In the genomic region with DNA sequence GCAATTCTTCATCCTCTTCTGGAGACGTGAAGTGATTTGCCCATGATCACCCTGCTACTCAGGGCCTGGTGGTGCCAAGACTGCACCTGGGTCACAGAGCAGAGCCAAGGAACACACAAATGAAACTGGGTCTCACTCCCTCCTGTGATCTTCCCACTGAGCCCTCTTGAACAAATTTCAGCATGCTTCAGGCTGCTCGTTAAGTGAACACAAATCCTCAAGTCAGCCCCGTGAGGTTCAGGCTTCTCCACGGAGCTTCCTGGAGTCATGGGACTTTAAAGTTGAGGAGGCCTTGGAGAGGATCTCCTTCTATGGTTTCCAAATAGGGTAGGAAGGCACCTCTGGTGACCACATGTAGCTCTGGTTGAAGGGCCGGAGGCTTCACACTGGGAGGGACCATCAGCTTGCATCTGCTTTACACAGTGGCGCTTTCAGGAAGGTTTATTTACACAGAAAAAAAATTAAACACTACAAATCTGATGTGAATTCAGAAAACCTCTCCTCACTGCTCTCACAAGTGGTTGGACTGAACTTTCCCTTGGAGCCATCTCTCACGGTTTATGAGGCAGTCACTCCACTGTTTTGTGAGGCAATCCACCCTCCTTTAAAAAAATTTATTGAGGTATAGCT, we compare ENCODE assay signal across 12 cellular contexts.
"Had no signal": no experiment of that assay in that cellular context is flagged by ENCODE, and none has a peak within 500 bp of the region (broad histone marks: within the 10 kb centered on the region; RNA-seq: fewer than 3 reads in every experiment).

No MANE protein-coding gene starts in this region.

- H3K4me3 ChIP-seq: adrenal gland, hepatocyte, uterus had no signal

- H3K27ac Mint-ChIP-seq: mesothelial cell of epicardium had no signal

- H3K9me3 ChIP-seq: adrenal gland, uterus had no signal

- H3K4me3 Mint-ChIP-seq: central memory CD8-positive, alpha-beta T cell; mesothelial cell of epicardium had no signal

- H3K36me3 Mint-ChIP-seq: mesothelial cell of epicardium had no signal

- H3K27me3 ChIP-seq: adrenal gland, hepatocyte, uterus had no signal

- DNase-seq: activated CD4-positive, alpha-beta T cell treated with anti-CD3 and anti-CD28 coated beads, Interleukin-2, amount 50 U/mL, for 1 hour; activated naive CD4-positive, alpha-beta T cell treated with anti-CD3 and anti-CD28 coated beads, Interleukin-2, amount 50 U/mL, for 16 hours; adrenal gland; effector memory CD4-positive, alpha-beta T cell; retina; stimulated activated CD4-positive, alpha-beta T cell treated with anti-CD3 and anti-CD28 coated beads, Interleukin-15, amount 100 ng/mL, for 24 hours; stimulated activated CD4-positive, alpha-beta T cell treated with anti-CD3 and anti-CD28 coated beads, Interleukin-4, amount 100 ng/mL, for 4 hours; uterus had no signal

- H3K4me1 ChIP-seq: adrenal gland, uterus had no signal

- H3K9me3 Mint-ChIP-seq: mesothelial cell of epicardium had no signal

- H3K4me1 Mint-ChIP-seq: mesothelial cell of epicardium had no signal

- H2AFZ ChIP-seq: hepatocyte, parathyroid adenoma had no signal

- H3K36me3 ChIP-seq: adrenal gland, uterus had no signal

- H3K27ac ChIP-seq: adrenal gland, hepatocyte, parathyroid adenoma, uterus had no signal

- H3K9ac ChIP-seq: parathyroid adenoma had no signal

- H3K79me2 ChIP-seq: hepatocyte had no signal

- H3K4me2 ChIP-seq: hepatocyte had no signal
